31 cellular contexts compared by ENCODE assay signal in genomic region chr12:70875628-70876027, GRCh38.
"Had no signal": no experiment of that assay in that cellular context is flagged by ENCODE, and none has a peak within 500 bp of the region (broad histone marks: within the 10 kb centered on the region; RNA-seq: fewer than 3 reads in every experiment).

No MANE protein-coding gene starts in this region.

- H3K36me3 ChIP-seq: left lung, lower lobe of right lung, neural progenitor cell, neutrophil, ovary, prostate gland, stomach, thyroid gland, transverse colon, upper lobe of left lung, vagina had no signal

- H3K27ac ChIP-seq: left lung, lower lobe of right lung, neural progenitor cell, neutrophil, ovary, prostate gland, skin epidermis, stomach, testis, thyroid gland, transverse colon, upper lobe of left lung, vagina had no signal

- H3K4me2 ChIP-seq: neural progenitor cell had no signal

- H3K4me1 ChIP-seq: left lung, lower lobe of right lung, neural progenitor cell, prostate gland, stomach, testis, thyroid gland, transverse colon, upper lobe of left lung, vagina had no signal

- H3K4me3 ChIP-seq: left lung, lower lobe of right lung, neural progenitor cell, ovary, prostate gland, skin epidermis, stomach, testis, thyroid gland, transverse colon, upper lobe of left lung, vagina had no signal

- DNase-seq: hippocampal formation; kidney glomerular epithelial cell; left cardiac atrium; left lung; lower lobe of right lung; mammary epithelial cell; mesenchymal stem cell; naive B cell; natural killer cell; nephron progenitor cell; occipital lobe; ovary; posterior cingulate gyrus; retina; right cardiac atrium; stimulated activated CD4-positive, alpha-beta T cell treated with anti-CD3 and anti-CD28 coated beads, Interleukin-12 subunit alpha, Interleukin-12 subunit beta, amount 100 ng/mL, for 4 hours; stimulated activated CD4-positive, alpha-beta T cell treated with anti-CD3 and anti-CD28 coated beads, Interleukin-15, amount 100 ng/mL, for 24 hours; stimulated activated CD4-positive, alpha-beta T cell treated with anti-CD3 and anti-CD28 coated beads, Interleukin-2, amount 100 ng/mL, for 24 hours; stimulated activated CD4-positive, alpha-beta T cell treated with anti-CD3 and anti-CD28 coated beads, Interleukin-4, amount 100 ng/mL, for 1 hour; stimulated activated naive B cell treated with anti-CD40 and anti-IgM and Interleukin-4, amounts not matched to agents 10 μg/mL and 1 μg/mL and 100 μg/mL, for 72 hours; stimulated activated naive CD8-positive, alpha-beta T cell treated with anti-CD3 and anti-CD28 coated beads, Interleukin-15, Interleukin-2, amounts not matched to agents 100 U/mL and 50 U/mL, for 24 hours; stomach; testis; thyroid gland; transverse colon; upper lobe of left lung had no signal

- H3K9me3 ChIP-seq: lower lobe of right lung, neutrophil, ovary, prostate gland, stomach, testis, thyroid gland, transverse colon, upper lobe of left lung, vagina had no signal

- H3K9ac ChIP-seq: neural progenitor cell had no signal

- H2AFZ ChIP-seq: neural progenitor cell had no signal

- H3K27me3 ChIP-seq: left lung, neural progenitor cell, neutrophil, ovary, stomach, testis, thyroid gland, transverse colon, upper lobe of left lung, vagina had no signal
